In genomic region chr2:173355132-173355865, GRCh38 we compare ENCODE assay signal across 8 cellular contexts. TPM values are rescaled to one million over a fixed set of nuclear protein-coding genes. Genes with fewer than 3 reads are reported as not detected.
A peak's percentile ranks its signal among the peaks of the same experiment; 100 is the strongest.
DNase-seq lines count a peak whose midpoint lies in the region; ATAC-seq and TF ChIP-seq lines count a peak whose summit lies in the region.

No MANE protein-coding gene starts in this region.

- POLR2A ChIA-PET in CD4-positive, alpha-beta memory T cell (lab: Charles Lee; ENCODE audit: partially characterized antibody): no interaction called here

- H3K4me1 ChIP-seq in CD4-positive, alpha-beta memory T cell (ENCODE audit: insufficient read depth, low read length): peaks cover 14% of the 10 kb centered on the region
- no peaks in the 10 kb centered on the region for H3K4me1 ChIP-seq in prostate gland (replicated peaks)

- H3K9me3 Mint-ChIP-seq in CD4-positive, alpha-beta memory T cell: no peaks in the 10 kb centered on the region

- TF ChIP-seq CTCF in prostate gland (IDR thresholded peaks at IDR 0.05): no peak

- peak overlapping the region; percentile 82 to 91 (median 87) for H3K4me3 Mint-ChIP-seq in CD4-positive, alpha-beta memory T cell

- intact Hi-C loops in CD4-positive, alpha-beta memory T cell (cut with micrococcal nuclease): no loop called here
- intact Hi-C loops in Right ventricle myocardium superior (cut with DNase I): no loop called here
- intact Hi-C loops in prostate gland (cut with DNase I): loop anchor here (10.0 kb wide), 3 partner anchors 70 to 380 kb away; no protein-coding TSS in a partner anchor

- H3K27me3 ChIP-seq in CD4-positive, alpha-beta memory T cell (ENCODE audit: insufficient read depth, low read length): no peaks in the 10 kb centered on the region
- H3K27me3 ChIP-seq in prostate gland (replicated peaks; ENCODE audit: insufficient read depth): peaks cover 4% of the 10 kb centered on the region

- peaks cover 0 to 1% of the 10 kb centered on the region in 2 donors for H3K36me3 Mint-ChIP-seq in CD4-positive, alpha-beta memory T cell

- H3K4me1 Mint-ChIP-seq in CD4-positive, alpha-beta memory T cell: peaks cover 17 to 23% (median 18%) of the 10 kb centered on the region in 4 donors

- under 1% methylated on average over 45 of the region's 59 CpGs for WGBS in prostate gland

- TF ChIP-seq POLR2A in prostate gland (IDR thresholded peaks at IDR 0.05): no peak

- peak; percentile 16 for ATAC-seq in GM19025 (IDR thresholded peaks at IDR 0.05; ENCODE audit: low read depth, unreplicated experiment)
- peak; percentile 34 for ATAC-seq in HG03175 (IDR thresholded peaks at IDR 0.05; ENCODE audit: unreplicated experiment)
- peak; percentile 79 for ATAC-seq in Right ventricle myocardium superior (ENCODE audit: poor library complexity)

- DNase-seq in CD4-positive, alpha-beta memory T cell: peak in 3 of 5 donors; percentile 6 to 15 (median 13)
- DNase-seq in NCI-H774 (lab: John Stamatoyannopoulos, UW): peak; percentile 21
- DNase-seq in activated effector memory CD4-positive, alpha-beta T cell treated with Interleukin-2 at 50 U/mL for 16 hours: peak; percentile 10
- peak; percentile 62 for DNase-seq in Right ventricle myocardium superior
- peak; percentile 9 for DNase-seq in prostate gland (ENCODE audit: low spot score)
- DNase-seq in middle frontal gyrus (ENCODE audit: extremely low spot score, low spot score): no peak

- H3K9me3 ChIP-seq in CD4-positive, alpha-beta memory T cell (ENCODE audit: control insufficient read depth in 1 of 2, low read length in 2 of 2): no peaks in the 10 kb centered on the region
- no peaks in the 10 kb centered on the region for H3K9me3 ChIP-seq in prostate gland

- CTCF ChIA-PET in CD4-positive, alpha-beta memory T cell (lab: Charles Lee; ENCODE audit: partially characterized antibody): interaction anchor here (1.3 kb wide), 1 partner anchor 45 kb away, joined by 3 read pairs; no protein-coding TSS in a partner anchor

- H3K27ac Mint-ChIP-seq in CD4-positive, alpha-beta memory T cell: peak overlapping the region in 4 of 7 donors; percentile 21 to 64 (median 60)

- H3K36me3 ChIP-seq in CD4-positive, alpha-beta memory T cell (ENCODE audit: insufficient read depth, low read length): no peaks in the 10 kb centered on the region
- no peaks in the 10 kb centered on the region for H3K36me3 ChIP-seq in prostate gland

- peak overlapping the region; percentile 47 to 54 for H3K4me3 ChIP-seq in CD4-positive, alpha-beta memory T cell (ENCODE audit: low read length in 2 of 2)
- H3K4me3 ChIP-seq in prostate gland: peak overlapping the region; percentile 43 to 47

- peaks cover 31 to 33% of the 10 kb centered on the region in 2 donors for H3K27me3 Mint-ChIP-seq in CD4-positive, alpha-beta memory T cell

- peak overlapping the region; percentile 31 for H3K27ac ChIP-seq in CD4-positive, alpha-beta memory T cell (ENCODE audit: low read depth, low read length)
- H3K27ac ChIP-seq in prostate gland: peak overlapping the region; percentile 27 to 56

RNA-seq across cellular contexts. Expression of gene CDCA7, which starts 0.6 kb away (rescaled TPM):
- total RNA-seq in CD4-positive, alpha-beta memory T cell: 1 to 10 TPM; 2.0 to 2.9 TPM
- polyA plus RNA-seq in CD4-positive, alpha-beta memory T cell: 1 to 10 TPM; 2.1 to 3.9 TPM
- total RNA-seq in Right ventricle myocardium superior (1.3 TPM), prostate gland (10 to 100 TPM in 1 of 2 donors, 1 to 10 TPM in 1; 9.5 to 13.7 TPM)

Comparison
In these comparisons a context has a peak if more than half of its experiments do, and no peak if none do; other contexts are left out.
1. ATAC-seq: peak in every context shown above with its lines; median percentile 79 in Right ventricle myocardium superior; 34 in HG03175; 16 in GM19025.